ENCODE assay signal across 11 cellular contexts in genomic region chr20:41735949-41736348, GRCh38.
"Had no signal": no experiment of that assay in that cellular context is flagged by ENCODE, and none has a peak within 500 bp of the region (broad histone marks: within the 10 kb centered on the region; RNA-seq: fewer than 3 reads in every experiment).

No MANE protein-coding gene starts in this region.

- DNase-seq: GM23248, GOT3, H7, H9, HCEC 1CT, HFFc6 had no signal

- H3K9ac ChIP-seq: GM23248 had no signal

- H2AFZ ChIP-seq: GM23248, GM23338 had no signal

- H3K4me3 ChIP-seq: GM23248, GM23338, HAP-1 had no signal

- FAIRE-seq: H1, H54 had no signal

- ATAC-seq: GM23338, HCT116 had no signal

- H3K9me3 ChIP-seq: HAP-1 had no signal

- H3K4me1 ChIP-seq: HAP-1 had no signal

- H3K4me2 ChIP-seq: GM23338 had no signal

- H3K27ac ChIP-seq: GM23248 had no signal

- H3K36me3 ChIP-seq: HAP-1 had no signal
